ENCODE assay signal across 13 cellular contexts in genomic region chr2:159606287-159606686, GRCh38. TPM values are rescaled to one million over a fixed set of nuclear protein-coding genes. Genes with fewer than 3 reads are reported as not detected.
DNase-seq lines count a peak whose midpoint lies in the region; ATAC-seq, FAIRE-seq and TF ChIP-seq lines count a peak whose summit lies in the region.
"Had no signal": no experiment of that assay in that cellular context is flagged by ENCODE, and none has a peak within 500 bp of the region (broad histone marks: within the 10 kb centered on the region; RNA-seq: fewer than 3 reads in every experiment).

No MANE protein-coding gene starts in this region.

- TF ChIP-seq CTCF in astrocyte (IDR thresholded peaks at IDR 0.05; ENCODE audit: insufficient read depth, low read depth, low read length) (no peak), hepatocyte (IDR thresholded peaks at IDR 0.05; ENCODE audit: poor library complexity) (no peak), psoas muscle (IDR thresholded peaks at IDR 0.05) (no peak), Calu3 (IDR thresholded peaks at IDR 0.05; ENCODE audit: unreplicated experiment) (no peak)

- H3K27me3 ChIP-seq in astrocyte (ENCODE audit: insufficient read depth, low read length) (no peaks in the 10 kb centered on the region), hepatocyte (no peaks in the 10 kb centered on the region), psoas muscle (ENCODE audit: insufficient read depth in 3 of 3, low read length in 2 of 3) (no peaks in the 10 kb centered on the region)

- H2AFZ ChIP-seq in astrocyte (ENCODE audit: low read depth, low read length) (no peak overlapping the region), hepatocyte (no peak overlapping the region)

- no peaks in the 10 kb centered on the region for H3K36me3 ChIP-seq in astrocyte (ENCODE audit: insufficient read depth, low read length)
- H3K36me3 ChIP-seq in hepatocyte (replicated peaks; ENCODE audit: insufficient read depth, low read depth) = no peaks in the 10 kb centered on the region
- H3K36me3 ChIP-seq in psoas muscle (ENCODE audit: insufficient read depth in 1 of 2, low read depth in 1 of 2) = no peaks in the 10 kb centered on the region

- H4K20me1 ChIP-seq in astrocyte (ENCODE audit: insufficient read depth, low read length) = peaks cover 32% of the 10 kb centered on the region
- H4K20me1 ChIP-seq in hepatocyte (ENCODE audit: insufficient read depth, poor library complexity, severe bottlenecking) = peaks cover 19% of the 10 kb centered on the region

- no peak overlapping the region for H3K9ac ChIP-seq in astrocyte (ENCODE audit: low read length)

- no peaks in the 10 kb centered on the region for H3K9me2 ChIP-seq in hepatocyte (replicated peaks; ENCODE audit: insufficient read depth)

- FAIRE-seq in astrocyte (lab: Jason Lieb, UNC) = no peak
- FAIRE-seq: bronchial epithelial cell, GM12891 had no signal

- peak; percentile 44 for DNase-seq in G401 (ENCODE audit: low spot score)
- DNase-seq in astrocyte (ENCODE audit: low read depth) = no peak
- no peak for DNase-seq in hepatocyte (ENCODE audit: low spot score)
- DNase-seq in psoas muscle = no peak
- DNase-seq in 8988T = no peak
- no peak for DNase-seq in Calu3
- DNase-seq in DMS153 (lab: John Stamatoyannopoulos, UW) = no peak
- DNase-seq in NCI-H345 treated with DMSO at 0.1 percent for 48 hours (lab: John Stamatoyannopoulos, UW; ENCODE audit: unreplicated experiment) = no peak
- DNase-seq: DND-41, NCI-H2171 had no signal

- H3K27ac ChIP-seq in astrocyte (ENCODE audit: low read depth, low read length) = no peak overlapping the region
- H3K27ac ChIP-seq in hepatocyte = no peak overlapping the region
- H3K27ac ChIP-seq in psoas muscle = peak overlapping the region; percentile 50

- no peak for ATAC-seq in psoas muscle

- H3K4me3 Mint-ChIP-seq in astrocyte (ENCODE audit: unreplicated experiment) = no peak overlapping the region
- H3K4me3 Mint-ChIP-seq in Calu3 (ENCODE audit: low read depth, unreplicated experiment) = no peak overlapping the region
- H3K4me3 Mint-ChIP-seq: B cell had no signal

- intact Hi-C loops in psoas muscle (cut with DNase I) = no loop called here
- intact Hi-C loops in Calu3 (cut with micrococcal nuclease; ENCODE audit: unreplicated experiment) = no loop called here

- H3K27me3 Mint-ChIP-seq in astrocyte (ENCODE audit: low read depth, unreplicated experiment) = no peaks in the 10 kb centered on the region
- no peaks in the 10 kb centered on the region for H3K27me3 Mint-ChIP-seq in Calu3 (ENCODE audit: unreplicated experiment)
- H3K27me3 Mint-ChIP-seq: B cell had no signal

- 27% methylated on average over 2 of the region's 2 CpGs for WGBS in hepatocyte (ENCODE audit: low lambda C conversion rate, missing lambda C conversion rate)
- 26 to 40% (median 32%) methylated on average over 2 of the region's 2 CpGs for WGBS in psoas muscle, 3 donors

- no peak overlapping the region for H3K27ac Mint-ChIP-seq in astrocyte (ENCODE audit: unreplicated experiment)
- H3K27ac Mint-ChIP-seq in Calu3 (ENCODE audit: unreplicated experiment) = no peak overlapping the region
- H3K27ac Mint-ChIP-seq: B cell had no signal

- CTCF ChIA-PET in Calu3 (lab: Charles Lee) = no interaction called here

- H3K9me3 Mint-ChIP-seq in astrocyte (ENCODE audit: unreplicated experiment) = no peaks in the 10 kb centered on the region
- H3K9me3 Mint-ChIP-seq in Calu3 (ENCODE audit: low read depth, unreplicated experiment) = no peaks in the 10 kb centered on the region

- H3K4me3 ChIP-seq in astrocyte (ENCODE audit: insufficient read depth, low read depth, low read length) (no peak overlapping the region), hepatocyte (no peak overlapping the region), psoas muscle (peak overlapping the region; percentile 0)

- in situ Hi-C loops in G401 (cut with HindIII; ENCODE audit: low sequenced_read_pairs) = loop anchor here (25.0 kb wide), 1 partner anchor 106 kb away; the partner anchor contains the start of gene MARCHF7

- H3K4me1 Mint-ChIP-seq in astrocyte (ENCODE audit: low read depth, unreplicated experiment) (peaks cover 14% of the 10 kb centered on the region), Calu3 (ENCODE audit: low read depth, unreplicated experiment) (peaks cover 23% of the 10 kb centered on the region)

- no TSS peak for BruUV-seq in Calu3 (replicated peaks; lab: Mats Ljungman, UMichigan)

- H3K9me3 ChIP-seq in astrocyte (ENCODE audit: insufficient read depth, low read depth, low read length) (no peaks in the 10 kb centered on the region), hepatocyte (ENCODE audit: low read depth) (no peaks in the 10 kb centered on the region), psoas muscle (no peaks in the 10 kb centered on the region)

- H3K36me3 Mint-ChIP-seq in astrocyte (ENCODE audit: low read depth, unreplicated experiment) = no peaks in the 10 kb centered on the region
- H3K36me3 Mint-ChIP-seq in Calu3 (ENCODE audit: insufficient read depth, unreplicated experiment) = no peaks in the 10 kb centered on the region

- H3K4me2 ChIP-seq in astrocyte (ENCODE audit: low read length) (peak overlapping the region; percentile 4), hepatocyte (peak overlapping the region; percentile 30)

- H3K79me2 ChIP-seq in astrocyte (ENCODE audit: insufficient read depth, low read length) (peaks cover 81% of the 10 kb centered on the region), hepatocyte (peaks cover 92% of the 10 kb centered on the region)

- H3K4me1 ChIP-seq in astrocyte (ENCODE audit: insufficient read depth, low read length) (no peaks in the 10 kb centered on the region), hepatocyte (ENCODE audit: insufficient read depth) (peaks cover 27% of the 10 kb centered on the region), psoas muscle (peaks cover 41% of the 10 kb centered on the region)

RNA-seq across cellular contexts. Expression of gene BAZ2B, which starts 10.1 kb away (rescaled TPM):
- total RNA-seq in G401 (2014; rRNA removed; shearing (Covaris generic)) = 19.9 and 28.8 TPM in 2 replicates
- 60.9 and 69.8 TPM in 2 replicates for total RNA-seq in astrocyte
- total RNA-seq in hepatocyte = 83.3 and 115 TPM in 2 replicates
- polyA plus RNA-seq in hepatocyte = 40.7 and 52.1 TPM in 2 replicates
- 10 to 100 TPM; 22.7 to 27.0 (median 25.3) TPM for total RNA-seq in psoas muscle
- polyA plus RNA-seq in psoas muscle = 10 to 100 TPM in 1 of 3 donors, 1 to 10 TPM in 2; 7.5 to 12.3 (median 9.0) TPM
- total RNA-seq in Calu3 (2022) = 43.3 and 46.4 TPM in 2 replicates
